Comparison of ENCODE assay signal across 2 cellular contexts in genomic region chr5:1339818-1340210, GRCh38. TPM values are rescaled to one million over a fixed set of nuclear protein-coding genes. Genes with fewer than 3 reads are reported as not detected.
"Had no signal": no experiment of that assay in that cellular context is flagged by ENCODE, and none has a peak within 500 bp of the region (broad histone marks: within the 10 kb centered on the region; RNA-seq: fewer than 3 reads in every experiment).

No MANE protein-coding gene starts in this region.

RNA-seq across cellular contexts. Expression of gene TERT, which starts 44.9 kb away (rescaled TPM):
- total RNA-seq: RPMI7951 had no signal
- polyA plus RNA-seq: IgD-negative memory B cell had no signal
